ENCODE assay signal across 20 cellular contexts in genomic region chr2:50782543-50782942, GRCh38.
A peak's percentile ranks its signal among the peaks of the same experiment; 100 is the strongest.
DNase-seq lines count a peak whose midpoint lies in the region; ATAC-seq, FAIRE-seq and TF ChIP-seq lines count a peak whose summit lies in the region.
"Had no signal": no experiment of that assay in that cellular context is flagged by ENCODE, and none has a peak within 500 bp of the region (broad histone marks: within the 10 kb centered on the region; RNA-seq: fewer than 3 reads in every experiment).

No MANE protein-coding gene starts in this region.

- FAIRE-seq in HTR-8/SVneo (lab: Jason Lieb, UNC), result no peak
- FAIRE-seq: A204.1, GM19239 had no signal

- peak; percentile 13 for DNase-seq in A172 (ENCODE audit: low spot score)
- peak; percentile 9 for DNase-seq in HTR-8/SVneo (ENCODE audit: insufficient read length, low spot score)
- DNase-seq in astrocyte of the spinal cord (ENCODE audit: low read depth, low spot score), result peak; percentile 2
- peak; percentile 53 for DNase-seq in islet precursor cell
- no peak for DNase-seq in NCI-H1105 treated with DMSO at 0.1 percent for 48 hours (lab: John Stamatoyannopoulos, UW)
- DNase-seq in stimulated activated naive CD8-positive, alpha-beta T cell treated with anti-CD3 and anti-CD28 coated beads, Interleukin-15, Interleukin-2, amounts not matched to agents 100 U/mL and 50 U/mL, for 24 hours, result no peak
- no peak for DNase-seq in KG1 (lab: John Stamatoyannopoulos, UW)
- DNase-seq in NCI-H2029 (lab: John Stamatoyannopoulos, UW), result no peak
- DNase-seq: EL; MV-4-11; NCI-H1417; NCI-H1694 treated with DMSO at 0.1 percent for 48 hours; NCI-H2107; NCI-H510A treated with DMSO at 0.1 percent for 48 hours; NCI-H774; NK-92 treated with Interleukin-12 subunit alpha and Interleukin-12 subunit beta, amount 100 ng/mL, for 24 hours had no signal

- no peak overlapping the region for H3K4me3 ChIP-seq in astrocyte of the spinal cord (ENCODE audit: low read depth, low read length)

- TF ChIP-seq CTCF in astrocyte of the spinal cord (IDR thresholded peaks at IDR 0.05; ENCODE audit: low read depth, low read length), result no peak

- ATAC-seq in stimulated activated naive CD8-positive, alpha-beta T cell treated with anti-CD3 and anti-CD28 coated beads, Interleukin-15, Interleukin-2, amounts not matched to agents 100 U/mL and 50 U/mL, for 24 hours, result no peak
- ATAC-seq: Panc1, SK-N-SH treated with all-trans-retinoic acid at 6 μM for 48 hours had no signal

- in situ Hi-C loops in astrocyte of the spinal cord (cut with HindIII; ENCODE audit: low sequenced_read_pairs), result no loop called here

Comparison
In these comparisons a context has a peak if more than half of its experiments do, and no peak if none do; other contexts are left out.
1. DNase-seq: peak in A172 (single experiment), HTR-8/SVneo (single experiment), astrocyte of the spinal cord (single experiment) and islet precursor cell (single experiment); none in NCI-H1105 treated with DMSO at 0.1 percent for 48 hours (single experiment), stimulated activated naive CD8-positive, alpha-beta T cell treated with anti-CD3 and anti-CD28 coated beads, Interleukin-15, Interleukin-2, amounts not matched to agents 100 U/mL and 50 U/mL, for 24 hours (single experiment), KG1 (single experiment) and NCI-H2029 (single experiment).